Comparison of ENCODE assay signal across 9 cellular contexts in genomic region chr14:64540208-64541202, GRCh38.
A peak's percentile ranks its signal among the peaks of the same experiment; 100 is the strongest.
DNase-seq lines count a peak whose midpoint lies in the region; ATAC-seq and TF ChIP-seq lines count a peak whose summit lies in the region.
"Had no signal": no experiment of that assay in that cellular context is flagged by ENCODE, and none has a peak within 500 bp of the region (broad histone marks: within the 10 kb centered on the region; RNA-seq: fewer than 3 reads in every experiment).

Gene HSPA2 (plus strand): TSS chr14:64540741. CDS start chr14:64540850, 109 bp downstream.

- H3K36me3 ChIP-seq in effector memory CD4-positive, alpha-beta T cell (ENCODE audit: control insufficient read depth, insufficient read depth, low read length), result no peaks in the 10 kb centered on the region

- H3K9me3 ChIP-seq in effector memory CD4-positive, alpha-beta T cell (ENCODE audit: control insufficient read depth, low read length), result no peaks in the 10 kb centered on the region

- no peaks in the 10 kb centered on the region for H3K27me3 ChIP-seq in effector memory CD4-positive, alpha-beta T cell (replicated peaks; ENCODE audit: control insufficient read depth, insufficient read depth, low read length, poor library complexity, severe bottlenecking)

- H3K4me1 ChIP-seq in effector memory CD4-positive, alpha-beta T cell (ENCODE audit: control insufficient read depth, insufficient read depth, low read length, poor library complexity, severe bottlenecking), result peaks cover 14% of the 10 kb centered on the region

- DNase-seq in AG09309 (ENCODE audit: low read depth), result peak; percentile 98
- DNase-seq in NCI-H774 (lab: John Stamatoyannopoulos, UW), result peak; percentile 89
- DNase-seq in activated CD8-positive, alpha-beta memory T cell treated with anti-CD3 and anti-CD28 coated beads for 4 hours (ENCODE audit: low read depth in 2 of 2), result peak; percentile 86 to 88
- DNase-seq in effector memory CD4-positive, alpha-beta T cell, result peak; percentile 88 to 90 (median 90)
- peak; percentile 100 for DNase-seq in medulla oblongata (ENCODE audit: extremely low spot score)
- peak; percentile 85 for DNase-seq in stimulated activated CD8-positive, alpha-beta memory T cell treated with anti-CD3 and anti-CD28 coated beads, Interleukin-12 subunit alpha, Interleukin-12 subunit beta, amount 100 ng/mL, for 1 hour (ENCODE audit: low read depth)

- peak within 1 kb of the TSS; percentile 57 for H3K27ac ChIP-seq in effector memory CD4-positive, alpha-beta T cell (ENCODE audit: insufficient read depth, low read length, poor library complexity, severe bottlenecking)
- H3K27ac ChIP-seq: SK-N-MC had no signal

- ATAC-seq in HG03439 (IDR thresholded peaks at IDR 0.05; ENCODE audit: unreplicated experiment), result peak; percentile 96

- TF ChIP-seq POLR2A in GM19099 (IDR thresholded peaks at IDR 0.05; ENCODE audit: extremely low read depth, insufficient read length, low read depth), result peak; percentile 86

- peak within 1 kb of the TSS; percentile 61 for H3K4me3 ChIP-seq in AG09309 (ENCODE audit: control insufficient read depth, low read depth, low read length)
- peak within 1 kb of the TSS; percentile 85 for H3K4me3 ChIP-seq in effector memory CD4-positive, alpha-beta T cell (ENCODE audit: insufficient read depth, low read depth, low read length, poor library complexity, severe bottlenecking)
- H3K4me3 ChIP-seq: SK-N-MC had no signal

- TF ChIP-seq CTCF in AG09309 (IDR thresholded peaks at IDR 0.05; ENCODE audit: control insufficient read depth, insufficient read depth, low read depth, low read length, missing control alignments), result peak; percentile 89

Comparison
In these comparisons a context has a peak if more than half of its experiments do, and no peak if none do; other contexts are left out.
1. Peak in every context shown above with its lines: DNase-seq, ATAC-seq, H3K4me3 ChIP-seq and H3K27ac ChIP-seq.